In genomic region chr12:15350643-15351042, GRCh38 we compare ENCODE assay signal across 29 cellular contexts. TPM values are rescaled to one million over a fixed set of nuclear protein-coding genes. Genes with fewer than 3 reads are reported as not detected.
"Had no signal": no experiment of that assay in that cellular context is flagged by ENCODE, and none has a peak within 500 bp of the region (broad histone marks: within the 10 kb centered on the region; RNA-seq: fewer than 3 reads in every experiment).

No MANE protein-coding gene starts in this region.

- H3K4me1 Mint-ChIP-seq: activated CD4-positive, alpha-beta T cell treated with anti-CD3 and anti-CD28 coated beads, Interleukin-2, amount 10 ng/mL, durations not matched to agents 7 days and 5 days; central memory CD8-positive, alpha-beta T cell; natural killer cell; stimulated activated effector memory CD8-positive, alpha-beta T cell treated with anti-CD3 and anti-CD28 coated beads, Interleukin-12 subunit alpha, Interleukin-12 subunit beta, amount 100 ng/mL, for 72 hours; stimulated activated naive CD8-positive, alpha-beta T cell treated with anti-CD3 and anti-CD28 coated beads, Interleukin-15, amount 100 ng/mL, for 72 hours; T-cell had no signal

- H3K4me3 Mint-ChIP-seq: activated CD4-positive, alpha-beta T cell treated with anti-CD3 and anti-CD28 coated beads, Interleukin-2, amount 10 ng/mL, durations not matched to agents 7 days and 5 days; activated CD8-positive, alpha-beta T cell treated with anti-CD3 and anti-CD28 coated beads, Interleukin-2, amount 10 ng/mL, durations not matched to agents 7 days and 5 days; activated T-helper 1 cell treated with anti-CD3 and anti-CD28 coated beads, Interleukin-12 subunit alpha, Interleukin-12 subunit beta, Interleukin-2, Interleukin-4 antibody, amounts not matched to agents 30 ng/mL and 10 ng/mL and 1 ng/mL, durations not matched to agents 14 hours and 24 hours and 36 hours; central memory CD8-positive, alpha-beta T cell; mesothelial cell of epicardium; natural killer cell; stimulated activated effector memory CD8-positive, alpha-beta T cell treated with anti-CD3 and anti-CD28 coated beads, Interleukin-12 subunit alpha, Interleukin-12 subunit beta, amount 100 ng/mL, for 72 hours; stimulated activated naive CD8-positive, alpha-beta T cell treated with anti-CD3 and anti-CD28 coated beads, Interleukin-15, amount 100 ng/mL, for 72 hours; T-cell; T-helper 2 cell treated with Interferon-gamma antibody and Interleukin-4, amounts not matched to agents 5 μg/mL and 100 μg/mL, for 36 hours had no signal

- FAIRE-seq: colon, endothelial cell of umbilical vein had no signal

- ATAC-seq: activated CD8-positive, alpha-beta T cell treated with anti-CD3 and anti-CD28 coated beads, Interleukin-2, amount 10 ng/mL, durations not matched to agents 7 days and 5 days; body of pancreas; left colon; natural killer cell; psoas muscle; right lobe of liver; stimulated activated effector memory CD8-positive, alpha-beta T cell treated with anti-CD3 and anti-CD28 coated beads, Interleukin-12 subunit alpha, Interleukin-12 subunit beta, amount 100 ng/mL, for 72 hours; stimulated activated naive CD8-positive, alpha-beta T cell treated with anti-CD3 and anti-CD28 coated beads, Interleukin-15, amount 100 ng/mL, for 72 hours; T-cell had no signal

- H3K9me3 Mint-ChIP-seq: activated CD4-positive, alpha-beta T cell treated with anti-CD3 and anti-CD28 coated beads, Interleukin-2, amount 10 ng/mL, durations not matched to agents 7 days and 5 days; activated T-helper 1 cell treated with anti-CD3 and anti-CD28 coated beads, Interleukin-12 subunit alpha, Interleukin-12 subunit beta, Interleukin-2, Interleukin-4 antibody, amounts not matched to agents 30 ng/mL and 10 ng/mL and 1 ng/mL, durations not matched to agents 14 hours and 24 hours and 36 hours; central memory CD8-positive, alpha-beta T cell; natural killer cell; stimulated activated effector memory CD8-positive, alpha-beta T cell treated with anti-CD3 and anti-CD28 coated beads, Interleukin-12 subunit alpha, Interleukin-12 subunit beta, amount 100 ng/mL, for 72 hours; stimulated activated naive CD8-positive, alpha-beta T cell treated with anti-CD3 and anti-CD28 coated beads, Interleukin-15, amount 100 ng/mL, for 72 hours; T-cell; T-helper 2 cell treated with Interferon-gamma antibody and Interleukin-4, amounts not matched to agents 5 μg/mL and 100 μg/mL, for 36 hours had no signal

- H3K36me3 Mint-ChIP-seq: mesothelial cell of epicardium; natural killer cell; stimulated activated effector memory CD8-positive, alpha-beta T cell treated with anti-CD3 and anti-CD28 coated beads, Interleukin-12 subunit alpha, Interleukin-12 subunit beta, amount 100 ng/mL, for 72 hours; T-cell had no signal

- DNase-seq: activated CD4-positive, alpha-beta T cell treated with anti-CD3 and anti-CD28 coated beads, Interleukin-2, amount 10 ng/mL, durations not matched to agents 7 days and 5 days; activated CD4-positive, CD25-positive, alpha-beta regulatory T cell treated with anti-CD3 and anti-CD28 coated beads, Interleukin-2, amount 50 U/mL, for 72 hours; activated CD8-positive, alpha-beta T cell treated with anti-CD3 and anti-CD28 coated beads, Interleukin-2, amount 10 ng/mL, durations not matched to agents 7 days and 5 days; activated gamma-delta T cell; activated naive CD4-positive, alpha-beta T cell treated with anti-CD3 and anti-CD28 coated beads, Interleukin-2, amount 50 U/mL, for 16 hours; body of pancreas; effector memory CD4-positive, alpha-beta T cell; foreskin fibroblast; head of caudate nucleus; islet precursor cell; left colon; natural killer cell; ovary; psoas muscle; right lobe of liver; stimulated activated CD4-positive, alpha-beta T cell treated with anti-CD3 and anti-CD28 coated beads, Interleukin-1b, Interleukin-23, amount 100 ng/mL, for 48 hours; stimulated activated naive CD8-positive, alpha-beta T cell treated with anti-CD3 and anti-CD28 coated beads, Interleukin-15, amount 100 ng/mL, for 72 hours; T-cell; trophoblast cell; WERI-Rb-1 had no signal

- H3K27ac Mint-ChIP-seq: activated CD4-positive, alpha-beta T cell treated with anti-CD3 and anti-CD28 coated beads, Interleukin-2, amount 10 ng/mL, durations not matched to agents 7 days and 5 days; activated CD8-positive, alpha-beta T cell treated with anti-CD3 and anti-CD28 coated beads, Interleukin-2, amount 10 ng/mL, durations not matched to agents 7 days and 5 days; activated T-helper 1 cell treated with anti-CD3 and anti-CD28 coated beads, Interleukin-12 subunit alpha, Interleukin-12 subunit beta, Interleukin-2, Interleukin-4 antibody, amounts not matched to agents 30 ng/mL and 10 ng/mL and 1 ng/mL, durations not matched to agents 14 hours and 24 hours and 36 hours; mesothelial cell of epicardium; natural killer cell; stimulated activated effector memory CD8-positive, alpha-beta T cell treated with anti-CD3 and anti-CD28 coated beads, Interleukin-12 subunit alpha, Interleukin-12 subunit beta, amount 100 ng/mL, for 72 hours; stimulated activated naive CD8-positive, alpha-beta T cell treated with anti-CD3 and anti-CD28 coated beads, Interleukin-15, amount 100 ng/mL, for 72 hours; T-cell; T-helper 2 cell treated with Interferon-gamma antibody and Interleukin-4, amounts not matched to agents 5 μg/mL and 100 μg/mL, for 36 hours had no signal

RNA-seq across cellular contexts. Expression of gene PTPRO, which starts 28.3 kb away (rescaled TPM):
- total RNA-seq: dermis microvascular lymphatic vessel endothelial cell, endothelial cell of umbilical vein, lung microvascular endothelial cell had no signal
- polyA plus RNA-seq: endothelial cell of umbilical vein had no signal
